ENCODE assay signal across 25 cellular contexts in genomic region chrX:11445540-11445939, GRCh38.
DNase-seq lines count a peak whose midpoint lies in the region; ATAC-seq and TF ChIP-seq lines count a peak whose summit lies in the region.
"Had no signal": no experiment of that assay in that cellular context is flagged by ENCODE, and none has a peak within 500 bp of the region (broad histone marks: within the 10 kb centered on the region; RNA-seq: fewer than 3 reads in every experiment).

No MANE protein-coding gene starts in this region.

- ATAC-seq in thoracic aorta (ENCODE audit: insufficient number of reproducible peaks, low FRiP score, low read depth) (no peak), HG02970 (IDR thresholded peaks at IDR 0.05; ENCODE audit: low FRiP score, unreplicated experiment) (no peak), HG03039 (IDR thresholded peaks at IDR 0.05; ENCODE audit: unreplicated experiment) (no peak)
- ATAC-seq: heart right ventricle had no signal

- H3K4me3 ChIP-seq in thoracic aorta = no peak overlapping the region
- H3K4me3 ChIP-seq: breast epithelium, HAP-1, heart right ventricle, left ventricle myocardium inferior, PC-9, SJCRH30 had no signal

- peak; percentile 8 for DNase-seq in OCI-M1 (lab: John Stamatoyannopoulos, UW)
- DNase-seq in fibroblast of gingiva (ENCODE audit: low read depth) = peak; percentile 62
- DNase-seq in thoracic aorta (ENCODE audit: low spot score) = no peak
- no peak for DNase-seq in GM13976 (ENCODE audit: low spot score)
- DNase-seq in COLO668 (lab: John Stamatoyannopoulos, UW; ENCODE audit: unreplicated experiment) = no peak
- DNase-seq: activated CD4-positive, alpha-beta T cell treated with anti-CD3 and anti-CD28 coated beads, Interleukin-2, amount 50 U/mL, for 1 hour; activated CD8-positive, alpha-beta memory T cell treated with anti-CD3 and anti-CD28 coated beads, Interleukin-2, amount 50 U/mL, for 48 hours; activated effector memory CD4-positive, alpha-beta T cell treated with Interleukin-2 at 50 U/mL for 16 hours; CD4-positive, alpha-beta memory T cell; cortex of kidney; DMS153; heart right ventricle; left ventricle myocardium inferior; NCI-H146; NCI-H2171; NCI-H69; PC-9; SJCRH30; stimulated activated CD4-positive, alpha-beta T cell treated with anti-CD3 and anti-CD28 coated beads, Interleukin-12 subunit alpha, Interleukin-12 subunit beta, amount 100 ng/mL, for 4 hours; WERI-Rb-1 had no signal

- H3K36me3 ChIP-seq in thoracic aorta = no peaks in the 10 kb centered on the region
- H3K36me3 ChIP-seq: breast epithelium, HAP-1, heart right ventricle, left ventricle myocardium inferior, SJCRH30, WERI-Rb-1 had no signal

- peaks cover 9 to 44% of the 10 kb centered on the region in 2 donors for H3K4me1 ChIP-seq in thoracic aorta (ENCODE audit: control insufficient read depth in 1 of 2, low read depth in 2 of 2)
- H3K4me1 ChIP-seq: breast epithelium, HAP-1, left ventricle myocardium inferior had no signal

- peak overlapping the region; percentile 58 to 61 for H3K27ac ChIP-seq in thoracic aorta
- H3K27ac ChIP-seq: heart right ventricle, left ventricle myocardium inferior, PC-9, SJCRH30, WERI-Rb-1 had no signal

- no peaks in the 10 kb centered on the region for H3K9me3 ChIP-seq in thoracic aorta
- H3K9me3 ChIP-seq: breast epithelium, HAP-1, heart right ventricle, left ventricle myocardium inferior, SJCRH30 had no signal

- no peaks in the 10 kb centered on the region for H3K27me3 ChIP-seq in thoracic aorta (replicated peaks; ENCODE audit: insufficient read depth)
- H3K27me3 ChIP-seq: SJCRH30 had no signal

- in situ Hi-C loops in GM13976 (cut with MboI; ENCODE audit: low sequenced_read_pairs, unreplicated experiment) = no loop called here

- TF ChIP-seq CTCF in GM12873 (IDR thresholded peaks at IDR 0.05; ENCODE audit: insufficient read depth, low read depth, low read length, missing control alignments) (peak; percentile 13), thoracic aorta (IDR thresholded peaks at IDR 0.05) (no peak), GM13976 (IDR thresholded peaks at IDR 0.05; ENCODE audit: borderline replicate concordance, control extremely low read depth, extremely low read depth, insufficient read depth, missing control alignments) (no peak)

Comparison
In these comparisons a context has a peak if more than half of its experiments do, and no peak if none do; other contexts are left out.
1. DNase-seq: peak in OCI-M1 (single experiment) and fibroblast of gingiva (single experiment); none in thoracic aorta (single experiment), GM13976 (single experiment) and COLO668 (single experiment).